In genomic region chr19:38713227-38713649, GRCh38 we compare ENCODE assay signal across 12 cellular contexts. TPM values are rescaled to one million over a fixed set of nuclear protein-coding genes. Genes with fewer than 3 reads are reported as not detected.
A peak's percentile ranks its signal among the peaks of the same experiment; 100 is the strongest.
DNase-seq lines count a peak whose midpoint lies in the region; ATAC-seq and TF ChIP-seq lines count a peak whose summit lies in the region.
"Had no signal": no experiment of that assay in that cellular context is flagged by ENCODE, and none has a peak within 500 bp of the region (broad histone marks: within the 10 kb centered on the region; RNA-seq: fewer than 3 reads in every experiment).

No MANE protein-coding gene starts in this region.

- H3K36me3 ChIP-seq in Caco-2 (ENCODE audit: control insufficient read depth, insufficient read depth, low read length) (peaks cover 6% of the 10 kb centered on the region), body of pancreas (replicated peaks in 1 of 2; ENCODE audit: insufficient read depth in 1 of 2, low read depth in 2 of 2) (peaks cover 5 to 36% of the 10 kb centered on the region in 2 donors)

- H3K4me1 ChIP-seq in Caco-2 (no peaks in the 10 kb centered on the region), body of pancreas (peaks cover 66% of the 10 kb centered on the region)

- TF ChIP-seq CTCF in Caco-2 (IDR thresholded peaks at IDR 0.05; ENCODE audit: insufficient read depth in 1 of 2, low read depth in 1 of 2, low read length in 1 of 2, severe bottlenecking in 1 of 2, unreplicated experiment in 1 of 2), result no peak
- TF ChIP-seq CTCF in body of pancreas (IDR thresholded peaks at IDR 0.05), result no peak

- WGBS in body of pancreas, 2 donors, result 29 to 30% methylated on average over 16 to 19 of the region's 19 CpGs

- H3K27ac ChIP-seq in body of pancreas, result peak overlapping the region; percentile 11 to 74 (median 59)
- H3K27ac ChIP-seq: neutrophil had no signal

- no peaks in the 10 kb centered on the region for H3K9me3 Mint-ChIP-seq in Caco-2 (ENCODE audit: unreplicated experiment)
- H3K9me3 Mint-ChIP-seq: T-cell had no signal

- no peak overlapping the region for H3K4me3 Mint-ChIP-seq in Caco-2 (ENCODE audit: unreplicated experiment)
- H3K4me3 Mint-ChIP-seq: T-cell had no signal

- DNase-seq in Caco-2, result no peak
- peak; percentile 63 to 83 (median 80) for DNase-seq in body of pancreas
- peak; percentile 85 for DNase-seq in left ventricle myocardium superior
- peak; percentile 86 for DNase-seq in sciatic nerve (ENCODE audit: low spot score)
- no peak for DNase-seq in H4 (ENCODE audit: low spot score)
- no peak for DNase-seq in cerebellar nuclear complex (lab: John Stamatoyannopoulos, UW)
- DNase-seq in HCEC 1CT, result no peak
- DNase-seq: GDM1, NCI-H748 treated with DMSO at 0.1 percent for 48 hours, T-cell had no signal

- no peaks in the 10 kb centered on the region for H3K27me3 ChIP-seq in Caco-2 (replicated peaks; ENCODE audit: control insufficient read depth, insufficient read depth, low read length)
- no peaks in the 10 kb centered on the region for H3K27me3 ChIP-seq in body of pancreas
- H3K27me3 ChIP-seq: neutrophil had no signal

- H3K36me3 Mint-ChIP-seq in Caco-2 (ENCODE audit: insufficient read depth, unreplicated experiment), result peaks cover 100% of the 10 kb centered on the region

- intact Hi-C loops in Caco-2 (cut with micrococcal nuclease; ENCODE audit: unreplicated experiment), result no loop called here
- intact Hi-C loops in body of pancreas (cut with DNase I), result no loop called here
- intact Hi-C loops in left ventricle myocardium superior (cut with micrococcal nuclease), result no loop called here
- intact Hi-C loops in sciatic nerve (cut with DNase I), result no loop called here

- peak overlapping the region; percentile 30 for H3K27ac Mint-ChIP-seq in Caco-2 (ENCODE audit: unreplicated experiment)

- BruUV-seq in Caco-2 (replicated peaks; lab: Mats Ljungman, UMichigan), result no TSS peak

- peaks cover 9% of the 10 kb centered on the region for H3K4me1 Mint-ChIP-seq in Caco-2 (ENCODE audit: low read depth, unreplicated experiment)
- H3K4me1 Mint-ChIP-seq: T-cell had no signal

- TF ChIP-seq POLR2A in body of pancreas (IDR thresholded peaks at IDR 0.05), result no peak

- no peaks in the 10 kb centered on the region for H3K27me3 Mint-ChIP-seq in Caco-2 (ENCODE audit: insufficient read depth, unreplicated experiment)
- H3K27me3 Mint-ChIP-seq: T-cell had no signal

- POLR2A ChIA-PET in Caco-2 (lab: Charles Lee), result no interaction called here

- H3K4me3 ChIP-seq in Caco-2 (ENCODE audit: low read depth, low read length) (no peak overlapping the region), body of pancreas (no peak overlapping the region)

- peak; percentile 47 for ATAC-seq in body of pancreas
- ATAC-seq in left ventricle myocardium superior, result peak; percentile 47
- peak; percentile 69 for ATAC-seq in sciatic nerve
- no peak for ATAC-seq in GM21367 (IDR thresholded peaks at IDR 0.05; ENCODE audit: unreplicated experiment)
- ATAC-seq: T-cell had no signal

- H3K9me3 ChIP-seq in Caco-2 (no peaks in the 10 kb centered on the region), body of pancreas (no peaks in the 10 kb centered on the region)
- H3K9me3 ChIP-seq: neutrophil had no signal

- CTCF ChIA-PET in Caco-2 (lab: Charles Lee), result no interaction called here

RNA-seq across cellular contexts. Expression of gene CAPN12, which starts 31.0 kb away (rescaled TPM):
- 8.8 and 11.0 TPM in 2 replicates for total RNA-seq in Caco-2 (2022)
- 10 to 100 TPM in 1 of 2 donors, 1 to 10 TPM in 1; 9.9 to 11.4 TPM for total RNA-seq in body of pancreas
- not detected for total RNA-seq in left ventricle myocardium superior
- total RNA-seq in sciatic nerve, result 5.6 TPM
- not detected in 2 replicates for total RNA-seq in H4 (2014; rRNA removed; shearing (Covaris generic))

Comparison
In these comparisons a context has a peak if more than half of its experiments do, and no peak if none do; other contexts are left out.
1. DNase-seq: peak in body of pancreas (4 of 4), left ventricle myocardium superior (single experiment) and sciatic nerve (single experiment); none in Caco-2 (0 of 2), H4 (single experiment), cerebellar nuclear complex (0 of 2) and HCEC 1CT (single experiment).